In genomic region chr18:9088252-9088651, GRCh38 we compare ENCODE assay signal across 20 cellular contexts. TPM values are rescaled to one million over a fixed set of nuclear protein-coding genes. Genes with fewer than 3 reads are reported as not detected.
A peak's percentile ranks its signal among the peaks of the same experiment; 100 is the strongest.
DNase-seq lines count a peak whose midpoint lies in the region; ATAC-seq and TF ChIP-seq lines count a peak whose summit lies in the region.
"Had no signal": no experiment of that assay in that cellular context is flagged by ENCODE, and none has a peak within 500 bp of the region (broad histone marks: within the 10 kb centered on the region; RNA-seq: fewer than 3 reads in every experiment).

No MANE protein-coding gene starts in this region.

- H3K4me3 Mint-ChIP-seq in activated CD8-positive, alpha-beta memory T cell treated with anti-CD3 and anti-CD28 coated beads, Interleukin-2, amount 10 ng/mL, durations not matched to agents 7 days and 5 days: peak overlapping the region; percentile 50
- no peak overlapping the region for H3K4me3 Mint-ChIP-seq in CD4-positive, alpha-beta T cell
- peak overlapping the region; percentile 50 for H3K4me3 Mint-ChIP-seq in T-helper 17 cell
- H3K4me3 Mint-ChIP-seq in activated naive CD8-positive, alpha-beta T cell treated with anti-CD3 and anti-CD28 coated beads for 36 hours: no peak overlapping the region

- H3K27ac Mint-ChIP-seq in activated CD8-positive, alpha-beta memory T cell treated with anti-CD3 and anti-CD28 coated beads, Interleukin-2, amount 10 ng/mL, durations not matched to agents 7 days and 5 days: peak overlapping the region; percentile 95
- peak overlapping the region; percentile 33 for H3K27ac Mint-ChIP-seq in CD4-positive, alpha-beta T cell
- peak overlapping the region; percentile 99 for H3K27ac Mint-ChIP-seq in T-helper 17 cell
- peak overlapping the region; percentile 42 for H3K27ac Mint-ChIP-seq in activated naive CD8-positive, alpha-beta T cell treated with anti-CD3 and anti-CD28 coated beads for 36 hours

- ATAC-seq in activated CD8-positive, alpha-beta memory T cell treated with anti-CD3 and anti-CD28 coated beads, Interleukin-2, amount 10 ng/mL, durations not matched to agents 7 days and 5 days: no peak
- ATAC-seq in CD4-positive, alpha-beta T cell (ENCODE audit: poor library complexity): no peak
- no peak for ATAC-seq in T-helper 17 cell
- ATAC-seq: A549, Panc1, Right ventricle myocardium inferior had no signal

- CTCF ChIA-PET in activated CD8-positive, alpha-beta memory T cell treated with anti-CD3 and anti-CD28 coated beads, Interleukin-2, amount 10 ng/mL, durations not matched to agents 7 days and 5 days (lab: Charles Lee): interaction anchor here (1.2 to 1.7 kb wide), 2 partner anchors 11 to 14 kb away, joined by 3 to 4 read pairs; no protein-coding TSS in a partner anchor
- CTCF ChIA-PET in CD4-positive, alpha-beta T cell (lab: Charles Lee): no interaction called here

- intact Hi-C loops in CD4-positive, alpha-beta T cell (cut with DNase I, micrococcal nuclease): loop anchor here in 1 of 2 experiments (5.0 kb wide), 1 partner anchor 534 kb away; no protein-coding TSS in a partner anchor

- DNase-seq in activated CD8-positive, alpha-beta memory T cell treated with anti-CD3 and anti-CD28 coated beads, Interleukin-2, amount 10 ng/mL, durations not matched to agents 7 days and 5 days: no peak
- DNase-seq in activated CD8-positive, alpha-beta memory T cell treated with anti-CD3 and anti-CD28 coated beads, Interleukin-2, amount 50 U/mL, for 48 hours: no peak
- no peak for DNase-seq in CD4-positive, alpha-beta T cell
- DNase-seq in T-helper 17 cell (no peak), HCEC 1CT (no peak), NOMO-1 (lab: John Stamatoyannopoulos, UW; ENCODE audit: unreplicated experiment in 2 of 2) (no peak), dedifferentiated amniotic fluid mesenchymal stem cell (ENCODE audit: extremely low spot score) (no peak)
- DNase-seq in activated naive CD8-positive, alpha-beta T cell treated with anti-CD3 and anti-CD28 coated beads for 36 hours: no peak
- DNase-seq: DMS79 treated with DMSO at 0.1 percent for 48 hours, GM23248, MG63, NCI-H1105 treated with DMSO at 0.1 percent for 48 hours, NCI-H187 treated with DMSO at 0.1 percent for 48 hours, NCI-H446, NCI-H748 treated with DMSO at 0.1 percent for 48 hours had no signal

- H3K4me1 Mint-ChIP-seq in activated CD8-positive, alpha-beta memory T cell treated with anti-CD3 and anti-CD28 coated beads, Interleukin-2, amount 10 ng/mL, durations not matched to agents 7 days and 5 days: peaks cover 76% of the 10 kb centered on the region
- H3K4me1 Mint-ChIP-seq in CD4-positive, alpha-beta T cell (ENCODE audit: low read depth): peaks cover 50% of the 10 kb centered on the region
- peaks cover 33% of the 10 kb centered on the region for H3K4me1 Mint-ChIP-seq in T-helper 17 cell
- H3K4me1 Mint-ChIP-seq in activated naive CD8-positive, alpha-beta T cell treated with anti-CD3 and anti-CD28 coated beads for 36 hours: peaks cover 43% of the 10 kb centered on the region

- no peak for TF ChIP-seq CTCF in CD4-positive, alpha-beta T cell (IDR thresholded peaks at IDR 0.05)

- H3K27ac ChIP-seq in CD4-positive, alpha-beta T cell (ENCODE audit: low read depth, low read length): no peak overlapping the region
- H3K27ac ChIP-seq: A549, GM23248, HL-60, KMS-11 had no signal

- no peaks in the 10 kb centered on the region for H3K27me3 ChIP-seq in CD4-positive, alpha-beta T cell (ENCODE audit: control insufficient read depth, insufficient read depth, low read length)
- H3K27me3 ChIP-seq: MG63 had no signal

- no peaks in the 10 kb centered on the region for H3K9me3 ChIP-seq in CD4-positive, alpha-beta T cell (ENCODE audit: control insufficient read depth, low read length)
- no peaks in the 10 kb centered on the region for H3K9me3 ChIP-seq in T-helper 17 cell (ENCODE audit: control insufficient read depth, low read length, poor library complexity, severe bottlenecking)
- H3K9me3 ChIP-seq: A549, MG63 had no signal

- POLR2A ChIA-PET in CD4-positive, alpha-beta T cell (lab: Charles Lee): interaction anchor here (1.2 kb wide), 1 partner anchor 48 kb away, joined by 3 read pairs; the partner anchor contains the start of gene ANKRD12

- no peaks in the 10 kb centered on the region for H3K27me3 Mint-ChIP-seq in activated CD8-positive, alpha-beta memory T cell treated with anti-CD3 and anti-CD28 coated beads, Interleukin-2, amount 10 ng/mL, durations not matched to agents 7 days and 5 days
- H3K27me3 Mint-ChIP-seq in CD4-positive, alpha-beta T cell: no peaks in the 10 kb centered on the region
- no peaks in the 10 kb centered on the region for H3K27me3 Mint-ChIP-seq in T-helper 17 cell
- no peaks in the 10 kb centered on the region for H3K27me3 Mint-ChIP-seq in activated naive CD8-positive, alpha-beta T cell treated with anti-CD3 and anti-CD28 coated beads for 36 hours

- H3K9me3 Mint-ChIP-seq in activated CD8-positive, alpha-beta memory T cell treated with anti-CD3 and anti-CD28 coated beads, Interleukin-2, amount 10 ng/mL, durations not matched to agents 7 days and 5 days (ENCODE audit: low read depth): no peaks in the 10 kb centered on the region
- H3K9me3 Mint-ChIP-seq in CD4-positive, alpha-beta T cell: no peaks in the 10 kb centered on the region
- H3K9me3 Mint-ChIP-seq in activated naive CD8-positive, alpha-beta T cell treated with anti-CD3 and anti-CD28 coated beads for 36 hours: peaks cover 3% of the 10 kb centered on the region

- H3K36me3 Mint-ChIP-seq in activated CD8-positive, alpha-beta memory T cell treated with anti-CD3 and anti-CD28 coated beads, Interleukin-2, amount 10 ng/mL, durations not matched to agents 7 days and 5 days: peaks cover 31% of the 10 kb centered on the region
- H3K36me3 Mint-ChIP-seq in CD4-positive, alpha-beta T cell (ENCODE audit: low read depth): no peaks in the 10 kb centered on the region
- peaks cover 4% of the 10 kb centered on the region for H3K36me3 Mint-ChIP-seq in T-helper 17 cell (ENCODE audit: low read depth)
- H3K36me3 Mint-ChIP-seq in activated naive CD8-positive, alpha-beta T cell treated with anti-CD3 and anti-CD28 coated beads for 36 hours: peaks cover 13% of the 10 kb centered on the region

RNA-seq across cellular contexts. Expression of gene NDUFV2, which starts 14.2 kb away (rescaled TPM):
- total RNA-seq in activated CD8-positive, alpha-beta memory T cell treated with anti-CD3 and anti-CD28 coated beads, Interleukin-2, amount 10 ng/mL, durations not matched to agents 7 days and 5 days: 100 to 1,000 TPM; 222 to 302 TPM
- total RNA-seq in CD4-positive, alpha-beta T cell: 100 to 1,000 TPM; 230 to 231 TPM
- total RNA-seq in T-helper 17 cell: 100 to 1,000 TPM; 222 to 231 TPM
- 100 to 1,000 TPM; 302 to 307 TPM for total RNA-seq in activated naive CD8-positive, alpha-beta T cell treated with anti-CD3 and anti-CD28 coated beads for 36 hours

RNA-seq across cellular contexts. Expression of gene ANKRD12, which starts 48.3 kb away (rescaled TPM):
- total RNA-seq in activated CD8-positive, alpha-beta memory T cell treated with anti-CD3 and anti-CD28 coated beads, Interleukin-2, amount 10 ng/mL, durations not matched to agents 7 days and 5 days: 10 to 100 TPM; 67.5 to 76.9 TPM
- total RNA-seq in CD4-positive, alpha-beta T cell: 100 to 1,000 TPM; 160 to 164 TPM
- total RNA-seq in T-helper 17 cell: 100 to 1,000 TPM; 191 to 257 TPM
- 10 to 100 TPM; 33.1 to 33.9 TPM for total RNA-seq in activated naive CD8-positive, alpha-beta T cell treated with anti-CD3 and anti-CD28 coated beads for 36 hours

Comparison
In these comparisons a context has a peak if more than half of its experiments do, and no peak if none do; other contexts are left out.
1. H3K27ac Mint-ChIP-seq: peak in every context shown above with its lines; median percentile 99 in T-helper 17 cell; 95 in activated CD8-positive, alpha-beta memory T cell treated with anti-CD3 and anti-CD28 coated beads, Interleukin-2, amount 10 ng/mL, durations not matched to agents 7 days and 5 days; 42 in activated naive CD8-positive, alpha-beta T cell treated with anti-CD3 and anti-CD28 coated beads for 36 hours; 33 in CD4-positive, alpha-beta T cell.
2. H3K4me3 Mint-ChIP-seq: peak in activated CD8-positive, alpha-beta memory T cell treated with anti-CD3 and anti-CD28 coated beads, Interleukin-2, amount 10 ng/mL, durations not matched to agents 7 days and 5 days (single experiment) and T-helper 17 cell (single experiment); none in CD4-positive, alpha-beta T cell (single experiment) and activated naive CD8-positive, alpha-beta T cell treated with anti-CD3 and anti-CD28 coated beads for 36 hours (single experiment).